Comparison of ENCODE assay signal across 8 cellular contexts in the genomic region with DNA sequence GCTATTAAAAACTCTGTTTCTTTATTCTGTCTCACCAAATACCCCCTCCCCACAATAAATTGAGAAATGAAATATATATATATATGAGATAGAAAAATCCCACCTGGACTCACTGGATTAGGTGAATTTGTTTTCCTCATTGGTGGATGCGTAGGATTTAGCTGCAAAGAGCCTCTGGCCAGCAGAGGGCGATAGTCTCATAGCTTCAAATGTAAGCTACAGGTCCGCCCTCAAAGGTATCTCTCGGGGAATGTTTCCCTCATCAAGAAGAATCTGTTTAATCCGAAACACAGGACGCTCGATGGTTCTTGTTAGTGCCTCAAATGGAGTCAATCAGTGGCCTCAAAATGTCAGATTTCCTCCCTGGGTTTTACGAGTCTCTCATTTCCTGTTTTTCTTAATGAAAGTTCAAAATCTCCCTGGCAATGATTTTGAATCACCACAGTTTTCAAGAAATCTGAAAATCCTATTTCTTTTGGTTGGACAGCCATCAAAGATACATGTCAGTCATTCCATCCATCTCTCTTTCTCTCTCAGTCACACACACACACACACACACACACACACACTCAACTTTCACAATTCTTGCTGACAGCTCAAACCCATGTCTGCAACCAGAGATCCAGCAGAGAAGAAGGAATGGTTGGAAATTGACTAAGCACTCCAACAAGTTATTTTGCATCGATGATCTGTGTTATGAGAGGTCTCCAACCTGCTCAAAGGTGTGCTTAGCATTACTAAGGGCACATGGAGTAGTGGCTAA. TPM values are rescaled to one million over a fixed set of nuclear protein-coding genes. Genes with fewer than 3 reads are reported as not detected.
DNase-seq lines count a peak whose midpoint lies in the region; ATAC-seq and TF ChIP-seq lines count a peak whose summit lies in the region.

No MANE protein-coding gene starts in this region.

- ATAC-seq in GM19455 (IDR thresholded peaks at IDR 0.05; ENCODE audit: unreplicated experiment) (peak; percentile 48), HG03571 (IDR thresholded peaks at IDR 0.05; ENCODE audit: unreplicated experiment) (no peak)

- H3K27me3 ChIP-seq in kidney epithelial cell (ENCODE audit: control insufficient read depth, insufficient read depth, low read length), result peaks cover 6% of the 10 kb centered on the region

- peak; percentile 94 for TF ChIP-seq CTCF in VCaP (conservative IDR thresholded peaks at IDR 0.05)
- peak; percentile 98 for TF ChIP-seq CTCF in kidney epithelial cell (IDR thresholded peaks at IDR 0.05; ENCODE audit: insufficient read depth, low read length, poor library complexity, severe bottlenecking)

- H3K4me3 ChIP-seq in kidney epithelial cell (ENCODE audit: low read depth, low read length), result no peak overlapping the region

- in situ Hi-C loops in T47D (cut with HindIII; ENCODE audit: low pct_unique_long_range_greater_than_20kb, low sequenced_read_pairs), result no loop called here

- no peak overlapping the region for H3K27ac ChIP-seq in VCaP

- DNase-seq in Ammon's horn (ENCODE audit: low spot score) (peak; percentile 88), NCI-H2081 treated with DMSO at 0.1 percent for 48 hours (lab: John Stamatoyannopoulos, UW) (peak; percentile 39), T47D (ENCODE audit: low read depth in 1 of 2, low spot score in 1 of 2) (peak; percentile 79 to 90), kidney epithelial cell (ENCODE audit: low read depth) (peak; percentile 61)
- DNase-seq in stimulated activated CD4-positive, alpha-beta T cell treated with anti-CD3 and anti-CD28 coated beads, Interleukin-1b, Interleukin-23, amount 100 ng/mL, for 48 hours, result peak; percentile 76

- no peaks in the 10 kb centered on the region for H3K36me3 ChIP-seq in kidney epithelial cell (ENCODE audit: control insufficient read depth, insufficient read depth, low read length)

RNA-seq across cellular contexts. Expression of a gene that starts 13.9 kb away (rescaled TPM):
- 0.14 and 0.21 TPM in 2 replicates for total RNA-seq in kidney epithelial cell
